ENCODE assay signal across 11 cellular contexts in the genomic region with DNA sequence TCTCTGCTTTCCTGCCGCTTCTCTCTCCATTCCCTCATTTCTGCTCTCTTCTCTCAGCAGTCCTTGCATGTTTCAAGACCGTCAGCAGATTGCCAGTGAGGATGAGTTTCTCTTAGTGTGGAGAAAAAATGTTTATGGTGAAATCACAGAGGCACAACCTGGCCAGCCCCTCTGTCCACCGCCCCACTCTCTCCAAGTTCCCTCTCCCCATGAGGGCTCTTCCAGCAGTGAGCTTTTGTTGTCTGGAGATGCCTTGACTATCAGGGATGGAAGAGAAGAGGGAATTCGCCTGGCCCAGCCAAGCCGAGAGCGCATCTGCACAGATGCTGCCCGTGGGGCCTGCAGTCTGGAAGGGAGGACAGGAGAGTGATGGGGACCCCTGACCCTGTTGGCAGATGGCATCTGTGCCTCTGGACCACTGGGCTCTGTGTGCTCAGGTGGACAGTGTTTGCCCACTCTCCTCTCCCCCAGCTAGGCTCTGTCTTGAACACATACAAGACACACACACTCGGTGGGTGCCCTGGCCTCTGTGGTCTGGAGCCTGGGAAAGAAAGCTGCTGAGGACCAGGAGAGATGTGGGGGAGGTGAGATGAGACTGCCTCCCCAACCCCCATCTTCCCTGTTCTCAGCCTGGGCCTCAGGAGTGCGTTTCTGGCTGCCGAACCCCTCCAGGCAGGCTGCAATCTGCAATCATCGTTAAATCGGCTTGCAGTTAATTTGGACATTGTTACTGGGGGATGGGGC. TPM values are rescaled to one million over a fixed set of nuclear protein-coding genes. Genes with fewer than 3 reads are reported as not detected.
DNase-seq lines count a peak whose midpoint lies in the region; ATAC-seq and TF ChIP-seq lines count a peak whose summit lies in the region.
"Had no signal": no experiment of that assay in that cellular context is flagged by ENCODE, and none has a peak within 500 bp of the region (broad histone marks: within the 10 kb centered on the region; RNA-seq: fewer than 3 reads in every experiment).

No MANE protein-coding gene starts in this region.

- ATAC-seq in natural killer cell treated with Interleukin-12 subunit alpha and Interleukin-12 subunit beta and Interleukin-15 and Interleukin-18, amount 100 ng/mL, for 72 hours, result no peak
- ATAC-seq in natural killer cell, result no peak
- ATAC-seq in naive thymus-derived CD8-positive, alpha-beta T cell, result no peak

- H3K4me3 ChIP-seq in colonic mucosa (no peak overlapping the region), spleen (no peak overlapping the region)

- no peak overlapping the region for H3K27ac Mint-ChIP-seq in natural killer cell treated with Interleukin-12 subunit alpha and Interleukin-12 subunit beta and Interleukin-15 and Interleukin-18, amount 100 ng/mL, for 72 hours
- no peak overlapping the region for H3K27ac Mint-ChIP-seq in natural killer cell
- H3K27ac Mint-ChIP-seq in naive thymus-derived CD8-positive, alpha-beta T cell, result peak overlapping the region in 6 of 10 donors; percentile 31 to 78 (median 52)
- H3K27ac Mint-ChIP-seq: activated CD4-positive, alpha-beta memory T cell treated with anti-CD3 and anti-CD28 coated beads for 36 hours had no signal

- no peak for TF ChIP-seq POLR2A in spleen (IDR thresholded peaks at IDR 0.05)

- H3K27me3 Mint-ChIP-seq in natural killer cell treated with Interleukin-12 subunit alpha and Interleukin-12 subunit beta and Interleukin-15 and Interleukin-18, amount 100 ng/mL, for 72 hours, result peaks cover 23 to 26% of the 10 kb centered on the region in 2 donors
- H3K27me3 Mint-ChIP-seq in natural killer cell (ENCODE audit: low read depth in 2 of 2), result peaks cover 38 to 47% of the 10 kb centered on the region in 2 donors
- peaks cover 0 to 4% (median 0%) of the 10 kb centered on the region in 5 donors for H3K27me3 Mint-ChIP-seq in naive thymus-derived CD8-positive, alpha-beta T cell

- TF ChIP-seq CTCF in natural killer cell (IDR thresholded peaks at IDR 0.05) (no peak), colonic mucosa (IDR thresholded peaks at IDR 0.05) (no peak), spleen (IDR thresholded peaks at IDR 0.05 in 8 of 11, conservative IDR thresholded peaks at IDR 0.05 in 3 of 11) (no peak)

- peaks cover 12 to 22% of the 10 kb centered on the region in 2 donors for H3K4me1 Mint-ChIP-seq in natural killer cell treated with Interleukin-12 subunit alpha and Interleukin-12 subunit beta and Interleukin-15 and Interleukin-18, amount 100 ng/mL, for 72 hours (ENCODE audit: low read depth in 2 of 2)
- peaks cover 6 to 44% of the 10 kb centered on the region in 2 donors for H3K4me1 Mint-ChIP-seq in natural killer cell
- H3K4me1 Mint-ChIP-seq in naive thymus-derived CD8-positive, alpha-beta T cell, result peaks cover 30 to 85% (median 78%) of the 10 kb centered on the region in 4 donors

- H3K36me3 ChIP-seq in colonic mucosa (no peaks in the 10 kb centered on the region), spleen (no peaks in the 10 kb centered on the region)

- POLR2A ChIA-PET in naive thymus-derived CD8-positive, alpha-beta T cell (lab: Charles Lee), result interaction anchor here (6.2 kb wide), 1 partner anchor 8 kb away, joined by 62 read pairs; no protein-coding TSS in a partner anchor

- no peaks in the 10 kb centered on the region for H3K9me3 Mint-ChIP-seq in natural killer cell treated with Interleukin-12 subunit alpha and Interleukin-12 subunit beta and Interleukin-15 and Interleukin-18, amount 100 ng/mL, for 72 hours
- no peaks in the 10 kb centered on the region for H3K9me3 Mint-ChIP-seq in natural killer cell
- no peaks in the 10 kb centered on the region for H3K9me3 Mint-ChIP-seq in naive thymus-derived CD8-positive, alpha-beta T cell
- H3K9me3 Mint-ChIP-seq: activated CD4-positive, alpha-beta memory T cell treated with anti-CD3 and anti-CD28 coated beads for 36 hours had no signal

- peak overlapping the region; percentile 61 to 71 for H3K9ac ChIP-seq in colonic mucosa (ENCODE audit: low read depth in 2 of 2, low read length in 2 of 2)

- no peak for DNase-seq in natural killer cell treated with Interleukin-12 subunit alpha and Interleukin-12 subunit beta and Interleukin-15 and Interleukin-18, amount 100 ng/mL, for 72 hours (ENCODE audit: low spot score)
- DNase-seq in natural killer cell (no peak), colonic mucosa (no peak), T-helper 2 cell (no peak), nucleus accumbens (lab: John Stamatoyannopoulos, UW) (no peak), spleen (no peak)
- DNase-seq in naive thymus-derived CD8-positive, alpha-beta T cell, result no peak
- no peak for DNase-seq in effector CD8-positive, alpha-beta T cell (lab: John Stamatoyannopoulos, UW)
- DNase-seq: activated CD4-positive, alpha-beta memory T cell treated with anti-CD3 and anti-CD28 coated beads for 36 hours; NCI-H774 had no signal

- H3K4me1 ChIP-seq in colonic mucosa (peaks cover 54% of the 10 kb centered on the region), spleen (peaks cover 35 to 100% (median 88%) of the 10 kb centered on the region in 6 donors)

- H3K9me3 ChIP-seq in colonic mucosa (no peaks in the 10 kb centered on the region), spleen (no peaks in the 10 kb centered on the region)

- H3K27ac ChIP-seq in colonic mucosa (peak overlapping the region; percentile 97), spleen (peak overlapping the region in 1 of 8 donors; percentile 87)

- H3K36me3 Mint-ChIP-seq in natural killer cell treated with Interleukin-12 subunit alpha and Interleukin-12 subunit beta and Interleukin-15 and Interleukin-18, amount 100 ng/mL, for 72 hours, result no peaks in the 10 kb centered on the region
- H3K36me3 Mint-ChIP-seq in natural killer cell, result no peaks in the 10 kb centered on the region
- H3K36me3 Mint-ChIP-seq in naive thymus-derived CD8-positive, alpha-beta T cell, result peaks cover 0 to 1% (median 0%) of the 10 kb centered on the region in 3 donors
- H3K36me3 Mint-ChIP-seq: activated CD4-positive, alpha-beta memory T cell treated with anti-CD3 and anti-CD28 coated beads for 36 hours had no signal

- H3K4me3 Mint-ChIP-seq in natural killer cell treated with Interleukin-12 subunit alpha and Interleukin-12 subunit beta and Interleukin-15 and Interleukin-18, amount 100 ng/mL, for 72 hours, result peak overlapping the region; percentile 8
- no peak overlapping the region for H3K4me3 Mint-ChIP-seq in natural killer cell
- H3K4me3 Mint-ChIP-seq in naive thymus-derived CD8-positive, alpha-beta T cell, result peak overlapping the region in 4 of 10 donors; percentile 15 to 59 (median 46)
- H3K4me3 Mint-ChIP-seq: activated CD4-positive, alpha-beta memory T cell treated with anti-CD3 and anti-CD28 coated beads for 36 hours had no signal

- 71 to 83% (median 83%) methylated on average over 12 of the region's 12 CpGs for WGBS in spleen, 5 donors

- H3K27me3 ChIP-seq in colonic mucosa (no peaks in the 10 kb centered on the region), spleen (replicated peaks in 1 of 7) (peaks cover 0 to 22% (median 13%) of the 10 kb centered on the region in 7 donors)

- intact Hi-C loops in natural killer cell (cut with micrococcal nuclease) (no loop called here), colonic mucosa (cut with DNase I) (no loop called here), spleen (cut with DNase I; ENCODE audit: low total_unique reads) (no loop called here)

RNA-seq across cellular contexts. Expression of gene ITM2C, which starts 4.4 kb away (rescaled TPM):
- 10 to 100 TPM in 1 of 2 donors, 1 to 10 TPM in 1; 2.7 to 21.7 TPM for total RNA-seq in natural killer cell treated with Interleukin-12 subunit alpha and Interleukin-12 subunit beta and Interleukin-15 and Interleukin-18, amount 100 ng/mL, for 72 hours
- total RNA-seq in natural killer cell (10 to 100 TPM in 1 of 3 donors, 1 to 10 TPM in 2; 4.7 to 36.3 (median 5.1) TPM), colonic mucosa (1,000 to 10,000 TPM; 1,192 to 1,707 TPM), spleen (100 to 1,000 TPM in 2 of 7 donors, 10 to 100 TPM in 5; 58.5 to 150 (median 87.6) TPM)
- total RNA-seq in naive thymus-derived CD8-positive, alpha-beta T cell, result 10 to 100 TPM; 30.9 to 38.7 TPM
- polyA plus RNA-seq in naive thymus-derived CD8-positive, alpha-beta T cell, result 10 to 100 TPM; 35.4 to 56.7 (median 53.8) TPM
- polyA plus RNA-seq in spleen, result 100 to 1,000 TPM in 2 of 3 donors, 10 to 100 TPM in 1; 97.5 to 148 (median 108) TPM

RNA-seq across cellular contexts. Expression of gene GPR55, which starts 55.9 kb away (rescaled TPM):
- 1 to 10 TPM in 1 of 2 donors, under 1 TPM in 1; 0.26 to 5.5 TPM for total RNA-seq in natural killer cell treated with Interleukin-12 subunit alpha and Interleukin-12 subunit beta and Interleukin-15 and Interleukin-18, amount 100 ng/mL, for 72 hours
- total RNA-seq in natural killer cell (1 to 10 TPM in 1 of 3 donors, under 1 TPM in 2; 0.09 to 1.1 (median 0.40) TPM), colonic mucosa (1 to 10 TPM in 1 of 2 donors, under 1 TPM in 1; 0.35 to 1.0 TPM), spleen (1 to 10 TPM; 2.5 to 6.8 (median 5.2) TPM)
- total RNA-seq in naive thymus-derived CD8-positive, alpha-beta T cell, result 10 to 100 TPM in 1 of 2 experiments, 1 to 10 TPM in 1; 8.9 to 10.4 TPM
- polyA plus RNA-seq in naive thymus-derived CD8-positive, alpha-beta T cell, result 1 to 10 TPM; 1.1 to 3.2 (median 3.1) TPM
- polyA plus RNA-seq in spleen, result 1 to 10 TPM in 2 of 3 donors, under 1 TPM in 1; 0.86 to 2.0 (median 1.7) TPM
- polyA plus RNA-seq: keratinocyte had no signal

Comparison
In these comparisons a context has a peak if more than half of its experiments do, and no peak if none do; other contexts are left out.
1. H3K27ac Mint-ChIP-seq: peak in naive thymus-derived CD8-positive, alpha-beta T cell (6 of 10); none in natural killer cell treated with Interleukin-12 subunit alpha and Interleukin-12 subunit beta and Interleukin-15 and Interleukin-18, amount 100 ng/mL, for 72 hours (0 of 2) and natural killer cell (0 of 2).
2. RNA of gene ITM2C, which starts 4.4 kb away (total RNA-seq): 1,192 to 1,707 TPM in colonic mucosa; 58.5 to 150 TPM in spleen, 30.9 to 38.7 TPM in naive thymus-derived CD8-positive, alpha-beta T cell, 2.7 to 21.7 TPM in natural killer cell treated with Interleukin-12 subunit alpha and Interleukin-12 subunit beta and Interleukin-15 and Interleukin-18, amount 100 ng/mL, for 72 hours and 4.7 to 36.3 TPM in natural killer cell; every median in the first group is over 4 times any median in the second.